Comparison of ENCODE assay signal across 33 cellular contexts in the genomic region with DNA sequence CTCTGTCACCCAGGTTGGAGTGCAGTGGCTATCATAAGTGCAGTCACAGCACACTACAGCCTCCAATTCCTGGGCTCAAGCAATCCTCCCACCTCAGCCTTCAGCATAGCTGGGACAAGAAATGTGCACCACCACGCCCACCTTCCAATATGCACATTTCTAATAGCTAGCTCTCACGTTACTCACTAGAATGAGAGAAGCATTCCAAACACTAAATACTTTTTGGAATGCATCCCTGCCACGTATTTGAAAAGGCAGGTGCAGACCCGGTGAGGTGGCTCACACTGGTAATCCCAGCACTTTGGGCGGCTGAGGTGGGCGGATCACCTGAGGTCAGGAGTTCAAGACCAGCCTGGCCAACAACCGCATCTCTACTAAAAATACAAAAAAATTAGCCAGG.
"Had no signal": no experiment of that assay in that cellular context is flagged by ENCODE, and none has a peak within 500 bp of the region (broad histone marks: within the 10 kb centered on the region; RNA-seq: fewer than 3 reads in every experiment).

No MANE protein-coding gene starts in this region.

- H3K4me2 ChIP-seq: hepatocyte had no signal

- H3K9me3 Mint-ChIP-seq: activated B cell treated with CpG ODN at 0.5 μM for 24 hours; activated CD8-positive, alpha-beta T cell treated with anti-CD3 and anti-CD28 coated beads for 36 hours; activated naive CD4-positive, alpha-beta T cell treated with anti-CD3 and anti-CD28 coated beads for 36 hours; activated naive CD4-positive, alpha-beta T cell treated with anti-CD3 and anti-CD28 coated beads, Interleukin-2, amount 50 U/mL, for 24 hours; activated naive CD8-positive, alpha-beta T cell treated with anti-CD3 and anti-CD28 coated beads for 36 hours; activated naive CD8-positive, alpha-beta T cell treated with anti-CD3 and anti-CD28 coated beads, Interleukin-2, amount 50 U/mL, for 24 hours; activated T-cell treated with anti-CD3 and anti-CD28 coated beads, Interleukin-2, amount 50 U/mL, for 4 hours; activated T-helper 2 cell treated with anti-CD3 and anti-CD28 coated beads, Interferon-gamma antibody, Interleukin-2, Interleukin-4, amounts not matched to agents 10 μg/mL and 5 μg/mL and 100 μg/mL, durations not matched to agents 14 hours and 24 hours and 36 hours; central memory CD8-positive, alpha-beta T cell; dendritic cell treated with granulocyte-macrophage colony-stimulating factor and Interleukin-4, amounts not matched to agents 40 ng/mL and 50 ng/mL, for 4 days; endodermal cell had no signal

- H3K4me3 ChIP-seq: adrenal gland, breast epithelium, coronary artery, dorsolateral prefrontal cortex, esophagus muscularis mucosa, gastroesophageal sphincter, heart right ventricle, hepatocyte had no signal

- H3K27me3 Mint-ChIP-seq: activated B cell treated with CpG ODN at 0.5 μM for 24 hours; activated CD8-positive, alpha-beta T cell treated with anti-CD3 and anti-CD28 coated beads for 36 hours; activated naive CD4-positive, alpha-beta T cell treated with anti-CD3 and anti-CD28 coated beads, Interleukin-2, amount 50 U/mL, for 24 hours; activated naive CD8-positive, alpha-beta T cell treated with anti-CD3 and anti-CD28 coated beads for 36 hours; activated naive CD8-positive, alpha-beta T cell treated with anti-CD3 and anti-CD28 coated beads, Interleukin-2, amount 50 U/mL, for 24 hours; central memory CD8-positive, alpha-beta T cell; dendritic cell treated with granulocyte-macrophage colony-stimulating factor and Interleukin-4, amounts not matched to agents 40 ng/mL and 50 ng/mL, for 4 days had no signal

- ATAC-seq: activated CD4-positive, CD25-positive, alpha-beta regulatory T cell treated with anti-CD3 and anti-CD28 coated beads, Interleukin-2, amount 50 U/mL, for 24 hours; activated CD8-positive, alpha-beta T cell treated with anti-CD3 and anti-CD28 coated beads for 36 hours; activated naive CD8-positive, alpha-beta T cell treated with anti-CD3 and anti-CD28 coated beads, Interleukin-2, amount 50 U/mL, for 24 hours; activated T-cell treated with anti-CD3 and anti-CD28 coated beads, Interleukin-2, amount 50 U/mL, for 4 hours; gastroesophageal sphincter; heart right ventricle had no signal

- H3K27ac ChIP-seq: adrenal gland, breast epithelium, coronary artery, esophagus muscularis mucosa, gastroesophageal sphincter, heart right ventricle, hepatocyte, VCaP had no signal

- H3K4me1 Mint-ChIP-seq: endodermal cell had no signal

- H2AFZ ChIP-seq: hepatocyte had no signal

- H3K4me3 Mint-ChIP-seq: activated B cell treated with CpG ODN at 0.5 μM for 24 hours; activated CD8-positive, alpha-beta T cell treated with anti-CD3 and anti-CD28 coated beads for 36 hours; activated naive CD4-positive, alpha-beta T cell treated with anti-CD3 and anti-CD28 coated beads for 36 hours; activated naive CD4-positive, alpha-beta T cell treated with anti-CD3 and anti-CD28 coated beads, Interleukin-2, amount 50 U/mL, for 24 hours; activated naive CD8-positive, alpha-beta T cell treated with anti-CD3 and anti-CD28 coated beads for 36 hours; activated naive CD8-positive, alpha-beta T cell treated with anti-CD3 and anti-CD28 coated beads, Interleukin-2, amount 50 U/mL, for 24 hours; activated T-cell treated with anti-CD3 and anti-CD28 coated beads, Interleukin-2, amount 50 U/mL, for 4 hours; brain; central memory CD8-positive, alpha-beta T cell; dendritic cell treated with granulocyte-macrophage colony-stimulating factor and Interleukin-4, amounts not matched to agents 40 ng/mL and 50 ng/mL, for 4 days; endodermal cell had no signal

- H3K27me3 ChIP-seq: adrenal gland, breast epithelium, dorsolateral prefrontal cortex, esophagus muscularis mucosa, gastroesophageal sphincter, heart right ventricle, hepatocyte had no signal

- H3K36me3 ChIP-seq: adrenal gland, breast epithelium, esophagus muscularis mucosa, gastroesophageal sphincter had no signal

- H3K9me3 ChIP-seq: adrenal gland, breast epithelium, esophagus muscularis mucosa, gastroesophageal sphincter, heart right ventricle had no signal

- DNase-seq: activated B cell treated with CpG ODN at 0.5 μM for 24 hours; activated CD4-positive, alpha-beta T cell treated with anti-CD3 and anti-CD28 coated beads for 48 hours; activated CD4-positive, alpha-beta T cell treated with anti-CD3 and anti-CD28 coated beads, Interleukin-2, amount 50 U/mL, for 1 hour; activated CD4-positive, alpha-beta T cell treated with anti-CD3 and anti-CD28 coated beads, Interleukin-2, amount 50 U/mL, for 48 hours; activated CD8-positive, alpha-beta memory T cell treated with anti-CD3 and anti-CD28 coated beads for 24 hours; activated CD8-positive, alpha-beta T cell treated with anti-CD3 and anti-CD28 coated beads for 36 hours; activated effector memory CD4-positive, alpha-beta T cell treated with anti-CD3 and anti-CD28 coated beads, Interleukin-2, amount 50 U/mL, for 16 hours; activated naive CD4-positive, alpha-beta T cell treated with anti-CD3 and anti-CD28 coated beads for 36 hours; activated naive CD8-positive, alpha-beta T cell treated with anti-CD3 and anti-CD28 coated beads for 36 hours; activated naive CD8-positive, alpha-beta T cell treated with anti-CD3 and anti-CD28 coated beads, Interleukin-2, amount 50 U/mL, for 24 hours; activated T-cell treated with anti-CD3 and anti-CD28 coated beads, Interleukin-2, amount 50 U/mL, for 4 hours; adrenal gland; amygdala; aorta; dorsolateral prefrontal cortex; effector memory CD4-positive, alpha-beta T cell; endodermal cell; erythroblast; foreskin melanocyte; heart right ventricle; T-helper 2 cell had no signal

- H3K36me3 Mint-ChIP-seq: activated naive CD4-positive, alpha-beta T cell treated with anti-CD3 and anti-CD28 coated beads, Interleukin-2, amount 50 U/mL, for 24 hours had no signal

- H3K27ac Mint-ChIP-seq: activated B cell treated with CpG ODN at 0.5 μM for 24 hours; activated CD8-positive, alpha-beta T cell treated with anti-CD3 and anti-CD28 coated beads for 36 hours; activated naive CD4-positive, alpha-beta T cell treated with anti-CD3 and anti-CD28 coated beads for 36 hours; activated naive CD4-positive, alpha-beta T cell treated with anti-CD3 and anti-CD28 coated beads, Interleukin-2, amount 50 U/mL, for 24 hours; activated naive CD8-positive, alpha-beta T cell treated with anti-CD3 and anti-CD28 coated beads for 36 hours; activated naive CD8-positive, alpha-beta T cell treated with anti-CD3 and anti-CD28 coated beads, Interleukin-2, amount 50 U/mL, for 24 hours; activated T-helper 2 cell treated with anti-CD3 and anti-CD28 coated beads, Interferon-gamma antibody, Interleukin-2, Interleukin-4, amounts not matched to agents 10 μg/mL and 5 μg/mL and 100 μg/mL, durations not matched to agents 14 hours and 24 hours and 36 hours; brain; dendritic cell treated with granulocyte-macrophage colony-stimulating factor and Interleukin-4, amounts not matched to agents 40 ng/mL and 50 ng/mL, for 4 days; endodermal cell had no signal

- H3K4me1 ChIP-seq: breast epithelium had no signal
